In the genomic region with DNA sequence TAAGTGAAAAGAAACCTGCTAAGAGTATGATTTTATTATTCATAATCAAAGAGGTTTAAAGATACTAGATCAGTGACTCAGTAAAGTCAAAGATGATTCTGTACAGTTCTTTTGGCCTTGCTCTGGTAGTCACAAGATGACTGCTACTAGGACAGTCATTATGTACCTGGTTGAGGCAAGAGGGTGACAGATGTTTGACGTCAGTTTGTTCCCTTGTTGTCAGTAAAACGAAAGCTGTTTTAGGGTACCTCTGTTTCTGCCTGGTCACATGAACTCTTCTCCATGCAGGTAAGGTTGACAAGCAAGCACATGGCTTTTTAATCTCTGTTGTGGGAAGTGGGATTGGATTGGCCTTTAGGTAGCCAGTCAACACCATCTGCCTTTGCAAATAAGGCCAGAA, we compare ENCODE assay signal across 12 cellular contexts.
"Had no signal": no experiment of that assay in that cellular context is flagged by ENCODE, and none has a peak within 500 bp of the region (broad histone marks: within the 10 kb centered on the region; RNA-seq: fewer than 3 reads in every experiment).

No MANE protein-coding gene starts in this region.

- H3K36me3 Mint-ChIP-seq: mesothelial cell of epicardium had no signal

- H3K36me3 ChIP-seq: prostate gland, stomach had no signal

- ATAC-seq: right cardiac atrium had no signal

- H3K27me3 Mint-ChIP-seq: activated naive CD8-positive, alpha-beta T cell had no signal

- DNase-seq: activated CD4-positive, alpha-beta T cell treated with anti-CD3 and anti-CD28 coated beads, Interleukin-2, amount 50 U/mL, for 4 hours; activated effector memory CD4-positive, alpha-beta T cell treated with anti-CD3 and anti-CD28 coated beads, Interleukin-2, amount 50 U/mL, for 16 hours; amniotic stem cell; dorsolateral prefrontal cortex; right cardiac atrium; stomach; T-helper 9 cell had no signal

- H3K9me3 Mint-ChIP-seq: mesothelial cell of epicardium had no signal

- H3K4me3 Mint-ChIP-seq: activated naive CD8-positive, alpha-beta T cell; mesothelial cell of epicardium had no signal

- H3K4me1 ChIP-seq: prostate gland, stomach had no signal

- H3K4me3 ChIP-seq: dorsolateral prefrontal cortex, lung, prostate gland, skin epidermis, stomach had no signal

- H3K27me3 ChIP-seq: dorsolateral prefrontal cortex, stomach had no signal

- H3K9me3 ChIP-seq: prostate gland, stomach had no signal

- H3K27ac ChIP-seq: dorsolateral prefrontal cortex, prostate gland, skin epidermis, stomach had no signal

- H3K27ac Mint-ChIP-seq: activated naive CD8-positive, alpha-beta T cell; mesothelial cell of epicardium had no signal
